ENCODE assay signal across 29 cellular contexts in the genomic region with DNA sequence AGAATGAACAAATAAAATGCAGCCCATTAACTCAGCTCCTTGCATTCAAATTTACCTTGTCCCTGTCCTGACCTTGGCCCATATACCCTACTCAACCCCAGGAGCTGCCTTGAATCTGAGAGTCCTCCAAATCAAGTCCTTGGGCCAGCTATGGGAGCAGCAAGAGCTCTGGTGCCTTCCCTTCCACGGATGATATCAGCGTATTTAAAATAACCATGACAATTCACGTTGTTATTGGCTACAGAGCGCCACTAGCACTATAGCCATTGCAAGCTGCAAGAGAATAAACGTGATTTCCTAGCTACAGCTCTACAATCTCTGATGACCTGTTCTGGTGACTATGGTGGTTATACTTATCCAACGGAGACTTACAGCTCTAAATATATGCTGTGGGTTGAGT.
"Had no signal": no experiment of that assay in that cellular context is flagged by ENCODE, and none has a peak within 500 bp of the region (broad histone marks: within the 10 kb centered on the region; RNA-seq: fewer than 3 reads in every experiment).

No MANE protein-coding gene starts in this region.

- H3K4me1 ChIP-seq: foreskin keratinocyte, psoas muscle, suprapubic skin, tibial artery, upper lobe of right lung had no signal

- H3K27ac ChIP-seq: brain microvascular endothelial cell, esophagus muscularis mucosa, foreskin keratinocyte, psoas muscle, suprapubic skin, tibial artery, upper lobe of right lung had no signal

- ATAC-seq: activated CD8-positive, alpha-beta T cell treated with anti-CD3 and anti-CD28 coated beads for 36 hours; activated T-cell treated with anti-CD3 and anti-CD28 coated beads, Interleukin-2, amount 50 U/mL, for 4 hours; activated T-helper 17 cell treated with anti-CD3 and anti-CD28 coated beads, Interleukin-2, amount 50 U/mL, for 72 hours; foreskin keratinocyte; naive thymus-derived CD8-positive, alpha-beta T cell; psoas muscle; upper lobe of right lung; WTC11 had no signal

- H3K27me3 ChIP-seq: brain microvascular endothelial cell, esophagus muscularis mucosa, foreskin keratinocyte, pancreas, suprapubic skin, tibial artery, upper lobe of right lung had no signal

- H3K27me3 Mint-ChIP-seq: activated CD4-positive, alpha-beta T cell treated with anti-CD3 and anti-CD28 coated beads, Interleukin-2, amount 10 ng/mL, durations not matched to agents 7 days and 5 days; activated CD8-positive, alpha-beta T cell treated with anti-CD3 and anti-CD28 coated beads for 36 hours; activated T-helper 17 cell treated with anti-CD3 and anti-CD28 coated beads, Interleukin-2, amount 50 U/mL, for 72 hours; dendritic cell treated with granulocyte-macrophage colony-stimulating factor and Interleukin-4, amounts not matched to agents 40 ng/mL and 50 ng/mL, for 4 days had no signal

- H3K4me3 ChIP-seq: esophagus muscularis mucosa, pancreas, psoas muscle, suprapubic skin, tibial artery, upper lobe of right lung had no signal

- H3K9me3 ChIP-seq: esophagus muscularis mucosa, pancreas, psoas muscle, suprapubic skin, tibial artery, upper lobe of right lung had no signal

- H3K27ac Mint-ChIP-seq: activated CD4-positive, alpha-beta T cell treated with anti-CD3 and anti-CD28 coated beads, Interleukin-2, amount 10 ng/mL, durations not matched to agents 7 days and 5 days; activated CD8-positive, alpha-beta T cell treated with anti-CD3 and anti-CD28 coated beads for 36 hours; activated T-helper 17 cell treated with anti-CD3 and anti-CD28 coated beads, Interleukin-2, amount 50 U/mL, for 72 hours; dendritic cell treated with granulocyte-macrophage colony-stimulating factor and Interleukin-4, amounts not matched to agents 40 ng/mL and 50 ng/mL, for 4 days; endodermal cell; mesothelial cell of epicardium had no signal

- H3K9me3 Mint-ChIP-seq: activated CD8-positive, alpha-beta T cell treated with anti-CD3 and anti-CD28 coated beads for 36 hours; activated T-cell treated with anti-CD3 and anti-CD28 coated beads, Interleukin-2, amount 50 U/mL, for 4 hours; activated T-helper 17 cell treated with anti-CD3 and anti-CD28 coated beads, Interleukin-2, amount 50 U/mL, for 72 hours; dendritic cell treated with granulocyte-macrophage colony-stimulating factor and Interleukin-4, amounts not matched to agents 40 ng/mL and 50 ng/mL, for 4 days; mesothelial cell of epicardium had no signal

- H3K4me1 Mint-ChIP-seq: mesothelial cell of epicardium had no signal

- H3K4me3 Mint-ChIP-seq: activated CD4-positive, alpha-beta T cell treated with anti-CD3 and anti-CD28 coated beads, Interleukin-2, amount 10 ng/mL, durations not matched to agents 7 days and 5 days; activated CD8-positive, alpha-beta T cell treated with anti-CD3 and anti-CD28 coated beads for 36 hours; activated T-cell treated with anti-CD3 and anti-CD28 coated beads, Interleukin-2, amount 50 U/mL, for 4 hours; activated T-helper 17 cell treated with anti-CD3 and anti-CD28 coated beads, Interleukin-2, amount 50 U/mL, for 72 hours; dendritic cell treated with granulocyte-macrophage colony-stimulating factor and Interleukin-4, amounts not matched to agents 40 ng/mL and 50 ng/mL, for 4 days; endodermal cell; mesothelial cell of epicardium; naive thymus-derived CD8-positive, alpha-beta T cell; neural crest cell; WTC11 had no signal

- DNase-seq: activated CD4-positive, alpha-beta T cell treated with anti-CD3 and anti-CD28 coated beads for 1 hour; activated CD4-positive, alpha-beta T cell treated with anti-CD3 and anti-CD28 coated beads, Interleukin-2, amount 10 ng/mL, durations not matched to agents 7 days and 5 days; activated CD8-positive, alpha-beta T cell treated with anti-CD3 and anti-CD28 coated beads for 36 hours; activated gamma-delta T cell treated with Interleukin-2 at 50 U/mL for 16 hours; activated naive CD4-positive, alpha-beta T cell treated with anti-CD3 and anti-CD28 coated beads, Interleukin-2, amount 50 U/mL, for 16 hours; activated T-cell treated with anti-CD3 and anti-CD28 coated beads, Interleukin-2, amount 50 U/mL, for 4 hours; amniotic stem cell; brain microvascular endothelial cell; central memory CD4-positive, alpha-beta T cell; endodermal cell; foreskin keratinocyte; islet precursor cell; naive thymus-derived CD8-positive, alpha-beta T cell; nucleus accumbens; pancreas; psoas muscle; stimulated activated CD4-positive, alpha-beta T cell treated with anti-CD3 and anti-CD28 coated beads, Interleukin-15, amount 100 ng/mL, for 24 hours; stimulated activated CD4-positive, alpha-beta T cell treated with anti-CD3 and anti-CD28 coated beads, Interleukin-2, amount 100 ng/mL, for 24 hours; stimulated activated naive CD4-positive, alpha-beta T cell; T-helper 2 cell; tibial artery; upper lobe of right lung had no signal

- H3K36me3 ChIP-seq: brain microvascular endothelial cell, pancreas, suprapubic skin, upper lobe of right lung had no signal
